ENCODE assay signal across 12 cellular contexts in genomic region chr12:52186135-52186840, GRCh38. TPM values are rescaled to one million over a fixed set of nuclear protein-coding genes. Genes with fewer than 3 reads are reported as not detected.
DNase-seq lines count a peak whose midpoint lies in the region; ATAC-seq and TF ChIP-seq lines count a peak whose summit lies in the region.
"Had no signal": no experiment of that assay in that cellular context is flagged by ENCODE, and none has a peak within 500 bp of the region (broad histone marks: within the 10 kb centered on the region; RNA-seq: fewer than 3 reads in every experiment).

No MANE protein-coding gene starts in this region.

- TF ChIP-seq EP300 in transverse colon (IDR thresholded peaks at IDR 0.05; ENCODE audit: low read depth): no peak

- TF ChIP-seq CTCF in PC-3 (conservative IDR thresholded peaks at IDR 0.05; ENCODE audit: low read depth, low read length) (no peak), epithelial cell of esophagus (IDR thresholded peaks at IDR 0.05; ENCODE audit: insufficient read depth, low read depth, low read length, missing control alignments) (no peak), osteocyte (IDR thresholded peaks at IDR 0.05) (no peak), transverse colon (IDR thresholded peaks at IDR 0.05) (no peak)

- peaks cover 77% of the 10 kb centered on the region for H3K79me2 ChIP-seq in PC-3 (ENCODE audit: low read length)

- H3K9me2 ChIP-seq in PC-3 (replicated peaks; ENCODE audit: low read length): no peaks in the 10 kb centered on the region

- H3K27me3 ChIP-seq in PC-3 (ENCODE audit: low read length) (no peaks in the 10 kb centered on the region), transverse colon (no peaks in the 10 kb centered on the region)

- no peak overlapping the region for H3K4me3 Mint-ChIP-seq in osteocyte (ENCODE audit: unreplicated experiment)
- H3K4me3 Mint-ChIP-seq in activated CD4-positive, alpha-beta memory T cell treated with anti-CD3 and anti-CD28 coated beads for 36 hours: no peak overlapping the region
- H3K4me3 Mint-ChIP-seq: GM23338 had no signal

- H3K4me3 ChIP-seq in PC-3 (ENCODE audit: low read length) (no peak overlapping the region), epithelial cell of esophagus (ENCODE audit: low read length) (no peak overlapping the region), transverse colon (no peak overlapping the region)
- H3K4me3 ChIP-seq: GM23338 had no signal

- H3K9me3 ChIP-seq in PC-3 (ENCODE audit: low read length) (no peaks in the 10 kb centered on the region), transverse colon (no peaks in the 10 kb centered on the region)

- in situ Hi-C loops in transverse colon (cut with MboI; ENCODE audit: low pct_ligation_motif_present in 1 of 4, low pct_unique_long_range_greater_than_20kb in 1 of 4, low sequenced_read_pairs in 3 of 4): no loop called here

- ATAC-seq in PC-3: peak; percentile 82
- ATAC-seq: GM23338 had no signal

- no peak overlapping the region for H2AFZ ChIP-seq in PC-3 (ENCODE audit: low read length)
- H2AFZ ChIP-seq: GM23338 had no signal

- intact Hi-C loops in PC-3 (cut with micrococcal nuclease) (no loop called here), transverse colon (cut with DNase I; ENCODE audit: low total_unique reads) (no loop called here)
- intact Hi-C loops in activated CD4-positive, alpha-beta memory T cell treated with anti-CD3 and anti-CD28 coated beads for 36 hours (cut with micrococcal nuclease): no loop called here

- H3K27ac ChIP-seq in PC-3 (ENCODE audit: low read length): peak overlapping the region; percentile 64
- H3K27ac ChIP-seq in transverse colon: peak overlapping the region in 1 of 4 donors; percentile 26

- H3F3A ChIP-seq in PC-3 (ENCODE audit: low read length, unreplicated experiment): no peaks in the 10 kb centered on the region

- H3K4me1 Mint-ChIP-seq in osteocyte (ENCODE audit: unreplicated experiment): peaks cover 100% of the 10 kb centered on the region
- H3K4me1 Mint-ChIP-seq in activated CD4-positive, alpha-beta memory T cell treated with anti-CD3 and anti-CD28 coated beads for 36 hours (ENCODE audit: low read depth): peaks cover 3% of the 10 kb centered on the region

- POLR2A ChIA-PET in PC-3 (lab: Charles Lee; ENCODE audit: unreplicated experiment): interaction anchor here (0.5 to 0.6 kb wide), 3 partner anchors 29 to 56 kb away, joined by 3 read pairs; no protein-coding TSS in a partner anchor
- POLR2A ChIA-PET in activated CD4-positive, alpha-beta memory T cell treated with anti-CD3 and anti-CD28 coated beads for 36 hours (lab: Charles Lee): no interaction called here

- H3K27ac Mint-ChIP-seq in osteocyte (ENCODE audit: unreplicated experiment): peak overlapping the region; percentile 98
- H3K27ac Mint-ChIP-seq in activated CD4-positive, alpha-beta memory T cell treated with anti-CD3 and anti-CD28 coated beads for 36 hours: no peak overlapping the region
- H3K27ac Mint-ChIP-seq: GM23338 had no signal

- H3K27me3 Mint-ChIP-seq in osteocyte (ENCODE audit: unreplicated experiment): no peaks in the 10 kb centered on the region
- H3K27me3 Mint-ChIP-seq in activated CD4-positive, alpha-beta memory T cell treated with anti-CD3 and anti-CD28 coated beads for 36 hours: no peaks in the 10 kb centered on the region

- 60 to 85% methylated on average over 1 to 6 of the region's 6 CpGs for WGBS in transverse colon (ENCODE audit: low coverage in 1 of 2), 2 donors

- CTCF ChIA-PET in PC-3 (lab: Charles Lee): interaction anchor here (0.5 to 1.2 kb wide), 3 partner anchors 14 to 93 kb away, joined by 3 to 4 read pairs (median 3); no protein-coding TSS in a partner anchor
- CTCF ChIA-PET in activated CD4-positive, alpha-beta memory T cell treated with anti-CD3 and anti-CD28 coated beads for 36 hours (lab: Charles Lee): interaction anchor here (0.6 kb wide), 1 partner anchor 30 kb away, joined by 3 read pairs; no protein-coding TSS in a partner anchor

- peaks cover 90% of the 10 kb centered on the region for H3K4me1 ChIP-seq in PC-3 (ENCODE audit: insufficient read depth, low read length)
- H3K4me1 ChIP-seq in transverse colon: peaks cover 0 to under 1% (median under 1%) of the 10 kb centered on the region in 4 donors

- H3K36me3 Mint-ChIP-seq in osteocyte (ENCODE audit: unreplicated experiment): no peaks in the 10 kb centered on the region
- no peaks in the 10 kb centered on the region for H3K36me3 Mint-ChIP-seq in activated CD4-positive, alpha-beta memory T cell treated with anti-CD3 and anti-CD28 coated beads for 36 hours

- DNase-seq in EL: peak; percentile 95
- DNase-seq in PC-3: peak; percentile 92
- DNase-seq in epithelial cell of esophagus (ENCODE audit: low read depth): peak; percentile 82
- DNase-seq in osteocyte (ENCODE audit: extremely low spot score, unreplicated experiment): no peak
- DNase-seq in transverse colon: no peak
- DNase-seq in activated CD4-positive, alpha-beta memory T cell treated with anti-CD3 and anti-CD28 coated beads for 36 hours: no peak
- no peak for DNase-seq in DMS79 treated with DMSO at 0.1 percent for 48 hours (lab: John Stamatoyannopoulos, UW)
- DNase-seq in RPMI8226: no peak
- DNase-seq: KBM-7; kidney; stimulated activated CD4-positive, alpha-beta T cell treated with anti-CD3 and anti-CD28 coated beads, Interleukin-2, amount 100 ng/mL, for 48 hours had no signal

- H4K20me1 ChIP-seq in PC-3 (ENCODE audit: low read length): no peaks in the 10 kb centered on the region

- peak overlapping the region; percentile 1 for H3K9ac ChIP-seq in PC-3 (ENCODE audit: low read length)

- H3K36me3 ChIP-seq in PC-3 (ENCODE audit: low read depth, low read length) (peaks cover 30% of the 10 kb centered on the region; the same call in 1 of the 2 replicates), transverse colon (no peaks in the 10 kb centered on the region)

- no peaks in the 10 kb centered on the region for H3K9me3 Mint-ChIP-seq in osteocyte (ENCODE audit: unreplicated experiment)
- H3K9me3 Mint-ChIP-seq in activated CD4-positive, alpha-beta memory T cell treated with anti-CD3 and anti-CD28 coated beads for 36 hours: no peaks in the 10 kb centered on the region
- H3K9me3 Mint-ChIP-seq: GM23338 had no signal

- TF ChIP-seq POLR2A in transverse colon (IDR thresholded peaks at IDR 0.05): no peak

- TSS peak; percentile 39 for BruUV-seq in PC-3 (replicated peaks; lab: Mats Ljungman, UMichigan)

- H3K4me2 ChIP-seq in PC-3 (ENCODE audit: low read length): peak overlapping the region; percentile 58
- H3K4me2 ChIP-seq: GM23338 had no signal

RNA-seq across cellular contexts. Expression of gene KRT80, which starts 5.5 kb away (rescaled TPM):
- total RNA-seq in PC-3 (2014; rRNA removed) (19.8 and 30.1 TPM in 2 replicates), osteocyte (9.2 and 9.9 TPM in 2 replicates), transverse colon (under 1 TPM in 1 of 4 donors, not detected in 3; 0.14 TPM)
- total RNA-seq in activated CD4-positive, alpha-beta memory T cell treated with anti-CD3 and anti-CD28 coated beads for 36 hours: not detected
- total RNA-seq: GM23338 had no signal

RNA-seq across cellular contexts. Expression of gene KRT7, which starts 46.8 kb away (rescaled TPM):
- total RNA-seq in PC-3 (2014; rRNA removed): 2,144 and 2,979 TPM in 2 replicates
- total RNA-seq in osteocyte: 168 and 178 TPM in 2 replicates
- 1 to 10 TPM in 1 of 4 donors, under 1 TPM in 2, not detected in 1; 0.75 to 1.6 (median 0.95) TPM for total RNA-seq in transverse colon
- 1 to 10 TPM; 3.5 to 3.7 TPM for total RNA-seq in activated CD4-positive, alpha-beta memory T cell treated with anti-CD3 and anti-CD28 coated beads for 36 hours

Comparison
In these comparisons a context has a peak if more than half of its experiments do, and no peak if none do; other contexts are left out.
1. DNase-seq: peak in EL (single experiment), PC-3 (single experiment) and epithelial cell of esophagus (single experiment); none in osteocyte (single experiment), transverse colon (single experiment), activated CD4-positive, alpha-beta memory T cell treated with anti-CD3 and anti-CD28 coated beads for 36 hours (single experiment), DMS79 treated with DMSO at 0.1 percent for 48 hours (single experiment) and RPMI8226 (single experiment).
2. RNA of gene KRT7, which starts 46.8 kb away (total RNA-seq): 2,144 to 2,979 TPM in PC-3 and 168 to 178 TPM in osteocyte; 3.5 to 3.7 TPM in activated CD4-positive, alpha-beta memory T cell treated with anti-CD3 and anti-CD28 coated beads for 36 hours and 0.75 to 1.6 TPM in transverse colon; every median in the first group is over 10 times any median in the second.